ENCODE assay signal across 1 cellular context in the genomic region with DNA sequence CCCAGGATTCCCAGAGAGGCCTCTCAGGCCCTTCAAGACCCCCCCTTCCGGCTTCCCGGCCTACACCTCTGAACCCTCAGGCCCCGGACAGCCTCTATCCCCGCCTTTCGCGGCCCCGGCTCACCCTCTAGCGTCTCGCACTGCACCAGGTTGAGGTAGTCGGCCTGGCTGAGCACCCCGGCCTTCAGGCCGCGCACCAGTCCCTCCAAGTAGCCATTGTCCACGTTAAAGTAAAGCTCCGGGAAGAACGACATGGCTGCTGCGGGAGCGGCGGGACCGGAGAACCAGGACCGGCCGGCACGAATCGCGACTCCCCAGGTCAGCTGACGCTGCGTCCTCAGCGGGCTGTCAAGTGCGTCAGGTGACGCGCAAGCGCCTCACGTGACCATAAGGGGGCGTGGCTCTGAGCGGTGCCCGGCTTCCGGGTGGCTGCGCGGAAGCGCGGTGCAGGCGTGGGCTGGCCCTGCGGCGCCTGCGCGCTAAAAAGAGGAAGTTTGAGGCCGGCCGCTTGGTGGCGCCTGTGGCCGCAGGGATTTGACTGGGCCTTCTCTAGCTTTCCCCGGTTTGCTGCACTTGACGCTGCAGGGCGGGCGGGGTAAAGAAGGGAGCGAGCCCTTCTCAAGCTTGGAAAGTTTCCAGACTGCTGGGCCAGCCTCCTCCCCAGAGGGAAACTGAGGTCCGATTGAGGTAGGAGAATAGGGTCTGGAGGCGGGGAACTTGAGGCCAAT.
TF ChIP-seq lines count a peak whose summit lies in the region.

A gene (minus strand): TSS at position 325 of the 728 bp plus-strand sequence. CDS start 71 bp downstream, at position 254.

TF ChIP-seq in HepG2, 621 proteins besides CTCF, POLR2A, EP300 and RAD21 (continued from another document and continues in another):
- TF ChIP-seq, protein P1, sequence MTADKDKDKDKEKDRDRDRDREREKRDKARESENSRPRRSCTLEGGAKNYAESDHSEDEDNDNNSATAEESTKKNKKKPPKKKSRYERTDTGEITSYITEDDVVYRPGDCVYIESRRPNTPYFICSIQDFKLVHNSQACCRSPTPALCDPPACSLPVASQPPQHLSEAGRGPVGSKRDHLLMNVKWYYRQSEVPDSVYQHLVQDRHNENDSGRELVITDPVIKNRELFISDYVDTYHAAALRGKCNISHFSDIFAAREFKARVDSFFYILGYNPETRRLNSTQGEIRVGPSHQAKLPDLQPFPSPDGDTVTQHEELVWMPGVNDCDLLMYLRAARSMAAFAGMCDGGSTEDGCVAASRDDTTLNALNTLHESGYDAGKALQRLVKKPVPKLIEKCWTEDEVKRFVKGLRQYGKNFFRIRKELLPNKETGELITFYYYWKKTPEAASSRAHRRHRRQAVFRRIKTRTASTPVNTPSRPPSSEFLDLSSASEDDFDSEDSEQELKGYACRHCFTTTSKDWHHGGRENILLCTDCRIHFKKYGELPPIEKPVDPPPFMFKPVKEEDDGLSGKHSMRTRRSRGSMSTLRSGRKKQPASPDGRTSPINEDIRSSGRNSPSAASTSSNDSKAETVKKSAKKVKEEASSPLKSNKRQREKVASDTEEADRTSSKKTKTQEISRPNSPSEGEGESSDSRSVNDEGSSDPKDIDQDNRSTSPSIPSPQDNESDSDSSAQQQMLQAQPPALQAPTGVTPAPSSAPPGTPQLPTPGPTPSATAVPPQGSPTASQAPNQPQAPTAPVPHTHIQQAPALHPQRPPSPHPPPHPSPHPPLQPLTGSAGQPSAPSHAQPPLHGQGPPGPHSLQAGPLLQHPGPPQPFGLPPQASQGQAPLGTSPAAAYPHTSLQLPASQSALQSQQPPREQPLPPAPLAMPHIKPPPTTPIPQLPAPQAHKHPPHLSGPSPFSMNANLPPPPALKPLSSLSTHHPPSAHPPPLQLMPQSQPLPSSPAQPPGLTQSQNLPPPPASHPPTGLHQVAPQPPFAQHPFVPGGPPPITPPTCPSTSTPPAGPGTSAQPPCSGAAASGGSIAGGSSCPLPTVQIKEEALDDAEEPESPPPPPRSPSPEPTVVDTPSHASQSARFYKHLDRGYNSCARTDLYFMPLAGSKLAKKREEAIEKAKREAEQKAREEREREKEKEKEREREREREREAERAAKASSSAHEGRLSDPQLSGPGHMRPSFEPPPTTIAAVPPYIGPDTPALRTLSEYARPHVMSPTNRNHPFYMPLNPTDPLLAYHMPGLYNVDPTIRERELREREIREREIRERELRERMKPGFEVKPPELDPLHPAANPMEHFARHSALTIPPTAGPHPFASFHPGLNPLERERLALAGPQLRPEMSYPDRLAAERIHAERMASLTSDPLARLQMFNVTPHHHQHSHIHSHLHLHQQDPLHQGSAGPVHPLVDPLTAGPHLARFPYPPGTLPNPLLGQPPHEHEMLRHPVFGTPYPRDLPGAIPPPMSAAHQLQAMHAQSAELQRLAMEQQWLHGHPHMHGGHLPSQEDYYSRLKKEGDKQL (CRISPR knock-in tag; IDR thresholded peaks at IDR 0.05; ENCODE audit: low read depth): peak; percentile 43; the same call in 1 of the 2 replicates
- TF ChIP-seq FOXM1 (CRISPR knock-in tag; IDR thresholded peaks at IDR 0.05): no peak; the same call in 1 of the 2 replicates
- peak; percentile 94 for TF ChIP-seq RBFOX2 (IDR thresholded peaks at IDR 0.05; ENCODE audit: low read depth, low read length)
- TF ChIP-seq BRCA1 (CRISPR knock-in tag; IDR thresholded peaks at IDR 0.05): no peak
- peak in 1 of 2 experiments; percentile 99; a peak in 2 of 4 replicates for TF ChIP-seq KLF16 (CRISPR knock-in tag; IDR thresholded peaks at IDR 0.05)
- TF ChIP-seq PPARG (CRISPR knock-in tag; conservative IDR thresholded peaks at IDR 0.05): peak; percentile 83
- TF ChIP-seq ZNF839 (CRISPR knock-in tag; IDR thresholded peaks at IDR 0.05; ENCODE audit: borderline replicate concordance): peak; percentile 90
- TF ChIP-seq, protein P2, sequence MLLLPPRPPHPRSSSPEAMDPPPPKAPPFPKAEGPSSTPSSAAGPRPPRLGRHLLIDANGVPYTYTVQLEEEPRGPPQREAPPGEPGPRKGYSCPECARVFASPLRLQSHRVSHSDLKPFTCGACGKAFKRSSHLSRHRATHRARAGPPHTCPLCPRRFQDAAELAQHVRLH (CRISPR knock-in tag; IDR thresholded peaks at IDR 0.05; ENCODE audit: borderline replicate concordance, low read depth): peak; percentile 89; the same call in 1 of the 2 replicates
- TF ChIP-seq ESRRA (CRISPR knock-in tag; IDR thresholded peaks at IDR 0.05; ENCODE audit: low read depth): peak; percentile 40
- 0 out of 2 replicates have a peak, but pooled peaks have one; percentile 41 for TF ChIP-seq ATF7-NPFF (CRISPR knock-in tag; IDR thresholded peaks at IDR 0.05; ENCODE audit: low read depth)
- 0 out of 2 replicates have a peak, but pooled peaks have one; percentile 17 for TF ChIP-seq HMG20A (CRISPR knock-in tag; IDR thresholded peaks at IDR 0.05; ENCODE audit: borderline replicate concordance)
- TF ChIP-seq ZNF205 (CRISPR knock-in tag; IDR thresholded peaks at IDR 0.05): peak; percentile 36
- TF ChIP-seq TAF1 (CRISPR knock-in tag; IDR thresholded peaks at IDR 0.05): peak; percentile 88
- peak; percentile 33; the same call in 1 of the 2 replicates for TF ChIP-seq ZNF333 (CRISPR knock-in tag; IDR thresholded peaks at IDR 0.05; ENCODE audit: borderline replicate concordance)
- peak; percentile 98; the same call in 1 of the 2 replicates for TF ChIP-seq ZNF225 (CRISPR knock-in tag; IDR thresholded peaks at IDR 0.05)
- peak; percentile 86 for TF ChIP-seq ZNF607 (CRISPR knock-in tag; IDR thresholded peaks at IDR 0.05; ENCODE audit: borderline replicate concordance)
- TF ChIP-seq, protein P3, sequence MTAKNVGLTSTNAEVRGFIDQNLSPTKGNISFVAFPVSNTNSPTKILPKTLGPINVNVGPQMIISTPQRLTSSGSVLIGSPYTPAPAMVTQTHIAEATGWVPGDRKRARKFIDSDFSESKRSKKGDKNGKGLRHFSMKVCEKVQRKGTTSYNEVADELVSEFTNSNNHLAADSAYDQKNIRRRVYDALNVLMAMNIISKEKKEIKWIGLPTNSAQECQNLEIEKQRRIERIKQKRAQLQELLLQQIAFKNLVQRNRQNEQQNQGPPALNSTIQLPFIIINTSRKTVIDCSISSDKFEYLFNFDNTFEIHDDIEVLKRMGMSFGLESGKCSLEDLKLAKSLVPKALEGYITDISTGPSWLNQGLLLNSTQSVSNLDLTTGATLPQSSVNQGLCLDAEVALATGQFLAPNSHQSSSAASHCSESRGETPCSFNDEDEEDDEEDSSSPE (CRISPR knock-in tag; IDR thresholded peaks at IDR 0.05): peak; percentile 77
- peak; percentile 95 for TF ChIP-seq CREB1 (IDR thresholded peaks at IDR 0.05)
- peak; percentile 87 for TF ChIP-seq CREB1 (CRISPR knock-in tag; IDR thresholded peaks at IDR 0.05)
- TF ChIP-seq SP5 (CRISPR knock-in tag; IDR thresholded peaks at IDR 0.05; ENCODE audit: borderline replicate concordance, low read depth): peak; percentile 91
- no peak for TF ChIP-seq ZNF782 (CRISPR knock-in tag; IDR thresholded peaks at IDR 0.05; ENCODE audit: borderline replicate concordance)
- no peak for TF ChIP-seq HOXA7 (CRISPR knock-in tag; IDR thresholded peaks at IDR 0.05)
- TF ChIP-seq DMAP1 (CRISPR knock-in tag; IDR thresholded peaks at IDR 0.05): peak; percentile 77; the same call in 1 of the 2 replicates
- TF ChIP-seq, protein P4, sequence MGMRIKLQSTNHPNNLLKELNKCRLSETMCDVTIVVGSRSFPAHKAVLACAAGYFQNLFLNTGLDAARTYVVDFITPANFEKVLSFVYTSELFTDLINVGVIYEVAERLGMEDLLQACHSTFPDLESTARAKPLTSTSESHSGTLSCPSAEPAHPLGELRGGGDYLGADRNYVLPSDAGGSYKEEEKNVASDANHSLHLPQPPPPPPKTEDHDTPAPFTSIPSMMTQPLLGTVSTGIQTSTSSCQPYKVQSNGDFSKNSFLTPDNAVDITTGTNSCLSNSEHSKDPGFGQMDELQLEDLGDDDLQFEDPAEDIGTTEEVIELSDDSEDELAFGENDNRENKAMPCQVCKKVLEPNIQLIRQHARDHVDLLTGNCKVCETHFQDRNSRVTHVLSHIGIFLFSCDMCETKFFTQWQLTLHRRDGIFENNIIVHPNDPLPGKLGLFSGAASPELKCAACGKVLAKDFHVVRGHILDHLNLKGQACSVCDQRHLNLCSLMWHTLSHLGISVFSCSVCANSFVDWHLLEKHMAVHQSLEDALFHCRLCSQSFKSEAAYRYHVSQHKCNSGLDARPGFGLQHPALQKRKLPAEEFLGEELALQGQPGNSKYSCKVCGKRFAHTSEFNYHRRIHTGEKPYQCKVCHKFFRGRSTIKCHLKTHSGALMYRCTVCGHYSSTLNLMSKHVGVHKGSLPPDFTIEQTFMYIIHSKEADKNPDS (CRISPR knock-in tag; IDR thresholded peaks at IDR 0.05): peak; percentile 66; the same call in 1 of the 2 replicates
- TF ChIP-seq TAF15 (IDR thresholded peaks at IDR 0.05; ENCODE audit: low read depth, low read length, poor library complexity, severe bottlenecking): peak; percentile 74
- 0 out of 2 replicates have a peak, but pooled peaks have one; percentile 69 for TF ChIP-seq ZNF260 (CRISPR knock-in tag; IDR thresholded peaks at IDR 0.05; ENCODE audit: borderline replicate concordance, low read depth)
- TF ChIP-seq ASH2L (IDR thresholded peaks at IDR 0.05; ENCODE audit: insufficient read length, low read depth, low read length): peak; percentile 84
- TF ChIP-seq, protein P5, sequence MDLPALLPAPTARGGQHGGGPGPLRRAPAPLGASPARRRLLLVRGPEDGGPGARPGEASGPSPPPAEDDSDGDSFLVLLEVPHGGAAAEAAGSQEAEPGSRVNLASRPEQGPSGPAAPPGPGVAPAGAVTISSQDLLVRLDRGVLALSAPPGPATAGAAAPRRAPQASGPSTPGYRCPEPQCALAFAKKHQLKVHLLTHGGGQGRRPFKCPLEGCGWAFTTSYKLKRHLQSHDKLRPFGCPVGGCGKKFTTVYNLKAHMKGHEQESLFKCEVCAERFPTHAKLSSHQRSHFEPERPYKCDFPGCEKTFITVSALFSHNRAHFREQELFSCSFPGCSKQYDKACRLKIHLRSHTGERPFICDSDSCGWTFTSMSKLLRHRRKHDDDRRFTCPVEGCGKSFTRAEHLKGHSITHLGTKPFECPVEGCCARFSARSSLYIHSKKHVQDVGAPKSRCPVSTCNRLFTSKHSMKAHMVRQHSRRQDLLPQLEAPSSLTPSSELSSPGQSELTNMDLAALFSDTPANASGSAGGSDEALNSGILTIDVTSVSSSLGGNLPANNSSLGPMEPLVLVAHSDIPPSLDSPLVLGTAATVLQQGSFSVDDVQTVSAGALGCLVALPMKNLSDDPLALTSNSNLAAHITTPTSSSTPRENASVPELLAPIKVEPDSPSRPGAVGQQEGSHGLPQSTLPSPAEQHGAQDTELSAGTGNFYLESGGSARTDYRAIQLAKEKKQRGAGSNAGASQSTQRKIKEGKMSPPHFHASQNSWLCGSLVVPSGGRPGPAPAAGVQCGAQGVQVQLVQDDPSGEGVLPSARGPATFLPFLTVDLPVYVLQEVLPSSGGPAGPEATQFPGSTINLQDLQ (CRISPR knock-in tag; IDR thresholded peaks at IDR 0.05): no peak
- peak; percentile 100 for TF ChIP-seq KAT8 (CRISPR knock-in tag; IDR thresholded peaks at IDR 0.05)
- no peak for TF ChIP-seq PAF1 (CRISPR knock-in tag; IDR thresholded peaks at IDR 0.05)
- peak; percentile 91; the same call in 1 of the 2 replicates for TF ChIP-seq ZNF138 (CRISPR knock-in tag; IDR thresholded peaks at IDR 0.05; ENCODE audit: low read depth)
- no peak for TF ChIP-seq XBP1 (CRISPR knock-in tag; IDR thresholded peaks at IDR 0.05)
- TF ChIP-seq, protein P6, sequence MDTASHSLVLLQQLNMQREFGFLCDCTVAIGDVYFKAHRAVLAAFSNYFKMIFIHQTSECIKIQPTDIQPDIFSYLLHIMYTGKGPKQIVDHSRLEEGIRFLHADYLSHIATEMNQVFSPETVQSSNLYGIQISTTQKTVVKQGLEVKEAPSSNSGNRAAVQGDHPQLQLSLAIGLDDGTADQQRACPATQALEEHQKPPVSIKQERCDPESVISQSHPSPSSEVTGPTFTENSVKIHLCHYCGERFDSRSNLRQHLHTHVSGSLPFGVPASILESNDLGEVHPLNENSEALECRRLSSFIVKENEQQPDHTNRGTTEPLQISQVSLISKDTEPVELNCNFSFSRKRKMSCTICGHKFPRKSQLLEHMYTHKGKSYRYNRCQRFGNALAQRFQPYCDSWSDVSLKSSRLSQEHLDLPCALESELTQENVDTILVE (CRISPR knock-in tag; IDR thresholded peaks at IDR 0.05): peak; percentile 98
- TF ChIP-seq ZNF335 (CRISPR knock-in tag; IDR thresholded peaks at IDR 0.05): peak; percentile 96
- no peak; the same call in none of the 2 replicates for TF ChIP-seq ZNF777 (CRISPR knock-in tag; IDR thresholded peaks at IDR 0.05)
- TF ChIP-seq, protein P7, sequence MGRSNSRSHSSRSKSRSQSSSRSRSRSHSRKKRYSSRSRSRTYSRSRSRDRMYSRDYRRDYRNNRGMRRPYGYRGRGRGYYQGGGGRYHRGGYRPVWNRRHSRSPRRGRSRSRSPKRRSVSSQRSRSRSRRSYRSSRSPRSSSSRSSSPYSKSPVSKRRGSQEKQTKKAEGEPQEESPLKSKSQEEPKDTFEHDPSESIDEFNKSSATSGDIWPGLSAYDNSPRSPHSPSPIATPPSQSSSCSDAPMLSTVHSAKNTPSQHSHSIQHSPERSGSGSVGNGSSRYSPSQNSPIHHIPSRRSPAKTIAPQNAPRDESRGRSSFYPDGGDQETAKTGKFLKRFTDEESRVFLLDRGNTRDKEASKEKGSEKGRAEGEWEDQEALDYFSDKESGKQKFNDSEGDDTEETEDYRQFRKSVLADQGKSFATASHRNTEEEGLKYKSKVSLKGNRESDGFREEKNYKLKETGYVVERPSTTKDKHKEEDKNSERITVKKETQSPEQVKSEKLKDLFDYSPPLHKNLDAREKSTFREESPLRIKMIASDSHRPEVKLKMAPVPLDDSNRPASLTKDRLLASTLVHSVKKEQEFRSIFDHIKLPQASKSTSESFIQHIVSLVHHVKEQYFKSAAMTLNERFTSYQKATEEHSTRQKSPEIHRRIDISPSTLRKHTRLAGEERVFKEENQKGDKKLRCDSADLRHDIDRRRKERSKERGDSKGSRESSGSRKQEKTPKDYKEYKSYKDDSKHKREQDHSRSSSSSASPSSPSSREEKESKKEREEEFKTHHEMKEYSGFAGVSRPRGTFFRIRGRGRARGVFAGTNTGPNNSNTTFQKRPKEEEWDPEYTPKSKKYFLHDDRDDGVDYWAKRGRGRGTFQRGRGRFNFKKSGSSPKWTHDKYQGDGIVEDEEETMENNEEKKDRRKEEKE (IDR thresholded peaks at IDR 0.05): no peak
- TF ChIP-seq RXRB (CRISPR knock-in tag; IDR thresholded peaks at IDR 0.05; ENCODE audit: borderline replicate concordance): peak; percentile 69; the same call in 1 of the 2 replicates
- TF ChIP-seq, protein P8, sequence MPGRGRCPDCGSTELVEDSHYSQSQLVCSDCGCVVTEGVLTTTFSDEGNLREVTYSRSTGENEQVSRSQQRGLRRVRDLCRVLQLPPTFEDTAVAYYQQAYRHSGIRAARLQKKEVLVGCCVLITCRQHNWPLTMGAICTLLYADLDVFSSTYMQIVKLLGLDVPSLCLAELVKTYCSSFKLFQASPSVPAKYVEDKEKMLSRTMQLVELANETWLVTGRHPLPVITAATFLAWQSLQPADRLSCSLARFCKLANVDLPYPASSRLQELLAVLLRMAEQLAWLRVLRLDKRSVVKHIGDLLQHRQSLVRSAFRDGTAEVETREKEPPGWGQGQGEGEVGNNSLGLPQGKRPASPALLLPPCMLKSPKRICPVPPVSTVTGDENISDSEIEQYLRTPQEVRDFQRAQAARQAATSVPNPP (CRISPR knock-in tag; IDR thresholded peaks at IDR 0.05): peak; percentile 78; the same call in 1 of the 2 replicates
- no peak; the same call in 1 of the 2 replicates for TF ChIP-seq MEF2D (CRISPR knock-in tag; IDR thresholded peaks at IDR 0.05)
- TF ChIP-seq ZIK1 (CRISPR knock-in tag; IDR thresholded peaks at IDR 0.05; ENCODE audit: borderline replicate concordance, low read depth): peak; percentile 95; the same call in 1 of the 2 replicates
- TF ChIP-seq TSC22D2 (CRISPR knock-in tag; IDR thresholded peaks at IDR 0.05; ENCODE audit: borderline replicate concordance): peak; percentile 91
- TF ChIP-seq YY1 (IDR thresholded peaks at IDR 0.05; ENCODE audit: insufficient read depth, insufficient replicate concordance, low read depth, low read length): peak; percentile 81
- TF ChIP-seq RFX1 (IDR thresholded peaks at IDR 0.05): no peak
